Comparison of ENCODE assay signal across 11 cellular contexts in genomic region chr3:150759319-150759718, GRCh38. TPM values are rescaled to one million over a fixed set of nuclear protein-coding genes. Genes with fewer than 3 reads are reported as not detected.
DNase-seq lines count a peak whose midpoint lies in the region; ATAC-seq, FAIRE-seq and TF ChIP-seq lines count a peak whose summit lies in the region.
"Had no signal": no experiment of that assay in that cellular context is flagged by ENCODE, and none has a peak within 500 bp of the region (broad histone marks: within the 10 kb centered on the region; RNA-seq: fewer than 3 reads in every experiment).

No MANE protein-coding gene starts in this region.

- H3K9me3 ChIP-seq in right lobe of liver = no peaks in the 10 kb centered on the region

- no peaks in the 10 kb centered on the region for H3K36me3 ChIP-seq in right lobe of liver

- TF ChIP-seq CTCF in right lobe of liver (IDR thresholded peaks at IDR 0.05) = no peak

- no peak for ATAC-seq in stimulated activated naive CD8-positive, alpha-beta T cell treated with anti-CD3 and anti-CD28 coated beads, Interleukin-15, Interleukin-2, amounts not matched to agents 100 U/mL and 50 U/mL, for 24 hours
- peak; percentile 33 for ATAC-seq in activated T-helper 17 cell treated with anti-CD3 and anti-CD28 coated beads, Interleukin-2, amount 50 U/mL, for 72 hours (replicated peaks)
- ATAC-seq in right lobe of liver (no peak), GM19455 (IDR thresholded peaks at IDR 0.05; ENCODE audit: unreplicated experiment) (no peak)

- H3K4me1 ChIP-seq in right lobe of liver = peaks cover 0 to 66% (median 22%) of the 10 kb centered on the region in 4 donors

- H3K4me1 Mint-ChIP-seq in stimulated activated naive CD8-positive, alpha-beta T cell treated with anti-CD3 and anti-CD28 coated beads, Interleukin-15, Interleukin-2, amounts not matched to agents 100 ng/mL and 50 ng/mL, for 24 hours (ENCODE audit: low read depth) = peaks cover 65% of the 10 kb centered on the region
- H3K4me1 Mint-ChIP-seq in activated T-helper 17 cell treated with anti-CD3 and anti-CD28 coated beads, Interleukin-2, amount 50 U/mL, for 72 hours = peaks cover 36% of the 10 kb centered on the region

- TF ChIP-seq POLR2A in right lobe of liver (IDR thresholded peaks at IDR 0.05) = no peak

- peak overlapping the region in 1 of 3 donors; percentile 67 for H3K4me3 ChIP-seq in right lobe of liver

- H3K27me3 Mint-ChIP-seq in stimulated activated naive CD8-positive, alpha-beta T cell treated with anti-CD3 and anti-CD28 coated beads, Interleukin-15, Interleukin-2, amounts not matched to agents 100 ng/mL and 50 ng/mL, for 24 hours = no peaks in the 10 kb centered on the region
- no peaks in the 10 kb centered on the region for H3K27me3 Mint-ChIP-seq in activated T-helper 17 cell treated with anti-CD3 and anti-CD28 coated beads, Interleukin-2, amount 50 U/mL, for 72 hours

- WGBS in right lobe of liver (ENCODE audit: insufficient coverage, low coverage, low lambda C conversion rate, missing lambda C conversion rate) = 79% methylated on average over 3 of the region's 3 CpGs

- H3K27ac ChIP-seq in right lobe of liver = peak overlapping the region; percentile 20 to 100 (median 99)

- no peak for FAIRE-seq in HTR-8/SVneo (lab: Jason Lieb, UNC)

- H3K36me3 Mint-ChIP-seq in stimulated activated naive CD8-positive, alpha-beta T cell treated with anti-CD3 and anti-CD28 coated beads, Interleukin-15, Interleukin-2, amounts not matched to agents 100 ng/mL and 50 ng/mL, for 24 hours (ENCODE audit: low read depth) = peaks cover 75% of the 10 kb centered on the region
- H3K36me3 Mint-ChIP-seq in activated T-helper 17 cell treated with anti-CD3 and anti-CD28 coated beads, Interleukin-2, amount 50 U/mL, for 72 hours (ENCODE audit: low read depth) = peaks cover 94% of the 10 kb centered on the region

- intact Hi-C loops in right lobe of liver (cut with DNase I) = no loop called here

- H3K4me3 Mint-ChIP-seq in stimulated activated naive CD8-positive, alpha-beta T cell treated with anti-CD3 and anti-CD28 coated beads, Interleukin-15, Interleukin-2, amounts not matched to agents 100 ng/mL and 50 ng/mL, for 24 hours = peak overlapping the region; percentile 95
- H3K4me3 Mint-ChIP-seq in activated T-helper 17 cell treated with anti-CD3 and anti-CD28 coated beads, Interleukin-2, amount 50 U/mL, for 72 hours = peak overlapping the region; percentile 98
- H3K4me3 Mint-ChIP-seq: endodermal cell had no signal

- H3K9me3 Mint-ChIP-seq in stimulated activated naive CD8-positive, alpha-beta T cell treated with anti-CD3 and anti-CD28 coated beads, Interleukin-15, Interleukin-2, amounts not matched to agents 100 ng/mL and 50 ng/mL, for 24 hours = no peaks in the 10 kb centered on the region
- no peaks in the 10 kb centered on the region for H3K9me3 Mint-ChIP-seq in activated T-helper 17 cell treated with anti-CD3 and anti-CD28 coated beads, Interleukin-2, amount 50 U/mL, for 72 hours
- H3K9me3 Mint-ChIP-seq: endodermal cell had no signal

- no peak for DNase-seq in stimulated activated naive CD8-positive, alpha-beta T cell treated with anti-CD3 and anti-CD28 coated beads, Interleukin-15, Interleukin-2, amounts not matched to agents 100 U/mL and 50 U/mL, for 24 hours
- DNase-seq in right lobe of liver (no peak), NCI-H146 (lab: John Stamatoyannopoulos, UW) (no peak), HTR-8/SVneo (ENCODE audit: insufficient read length, low spot score) (no peak), amygdala (lab: John Stamatoyannopoulos, UW) (no peak)
- DNase-seq: endodermal cell, KG1, NCI-H510A treated with DMSO at 0.1 percent for 48 hours had no signal

- H3K27me3 ChIP-seq in right lobe of liver = no peaks in the 10 kb centered on the region

- H3K27ac Mint-ChIP-seq in stimulated activated naive CD8-positive, alpha-beta T cell treated with anti-CD3 and anti-CD28 coated beads, Interleukin-15, Interleukin-2, amounts not matched to agents 100 ng/mL and 50 ng/mL, for 24 hours = peak overlapping the region; percentile 98
- H3K27ac Mint-ChIP-seq in activated T-helper 17 cell treated with anti-CD3 and anti-CD28 coated beads, Interleukin-2, amount 50 U/mL, for 72 hours = peak overlapping the region; percentile 97
- H3K27ac Mint-ChIP-seq: endodermal cell had no signal

RNA-seq across cellular contexts. Expression of gene SIAH2, which starts 3.6 kb away (rescaled TPM):
- 10 to 100 TPM; 42.8 to 92.4 TPM for total RNA-seq in activated T-helper 17 cell treated with anti-CD3 and anti-CD28 coated beads, Interleukin-2, amount 50 U/mL, for 72 hours
- total RNA-seq in right lobe of liver = 10 to 100 TPM; 20.5 to 53.0 (median 36.5) TPM

RNA-seq across cellular contexts. Expression of gene ERICH6, which starts 55.6 kb away (rescaled TPM):
- under 1 TPM in 1 of 2 donors, not detected in 1; 0.21 TPM for total RNA-seq in activated T-helper 17 cell treated with anti-CD3 and anti-CD28 coated beads, Interleukin-2, amount 50 U/mL, for 72 hours
- total RNA-seq in right lobe of liver = under 1 TPM in 1 of 6 experiments, not detected in 5; 0.49 TPM
